In the genomic region with DNA sequence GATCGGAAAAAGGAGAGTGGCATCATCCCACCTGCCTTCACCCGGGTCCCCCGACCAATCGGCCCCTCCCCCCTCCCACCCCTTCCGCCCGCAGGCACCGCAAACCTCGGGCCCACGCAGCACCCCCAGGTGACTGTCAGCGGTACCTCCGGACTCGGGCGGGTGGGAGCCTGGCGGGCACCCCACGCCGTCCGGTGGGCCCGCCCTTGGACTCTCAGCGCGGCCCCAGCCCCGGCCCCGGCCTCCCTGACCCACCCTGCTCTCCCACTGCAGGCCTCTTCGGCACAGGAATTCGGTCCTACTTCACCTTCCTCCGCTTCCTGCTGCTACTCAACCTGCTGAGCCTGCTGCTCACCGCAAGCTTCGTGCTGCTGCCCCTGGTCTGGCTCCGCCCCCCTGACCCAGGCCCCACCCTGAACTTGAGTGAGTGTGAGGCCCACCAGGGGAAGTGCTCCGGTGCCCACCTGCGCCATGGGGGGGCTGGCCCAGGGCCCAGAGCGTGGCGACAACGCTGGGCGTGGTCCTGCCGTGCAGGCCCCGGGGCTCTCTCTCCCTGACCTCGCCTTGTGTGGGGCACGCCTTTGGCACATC, we compare ENCODE assay signal across 10 cellular contexts. TPM values are rescaled to one million over a fixed set of nuclear protein-coding genes. Genes with fewer than 3 reads are reported as not detected.
DNase-seq lines count a peak whose midpoint lies in the region; ATAC-seq and TF ChIP-seq lines count a peak whose summit lies in the region.
"Had no signal": no experiment of that assay in that cellular context is flagged by ENCODE, and none has a peak within 500 bp of the region (broad histone marks: within the 10 kb centered on the region; RNA-seq: fewer than 3 reads in every experiment).

No MANE protein-coding gene starts in this region.

- no peak overlapping the region for H3K27ac Mint-ChIP-seq in progenitor cell of endocrine pancreas

- H3K4me3 Mint-ChIP-seq in progenitor cell of endocrine pancreas (ENCODE audit: low read depth): peak overlapping the region; percentile 63

- peaks cover 27% of the 10 kb centered on the region for H3K27me3 Mint-ChIP-seq in progenitor cell of endocrine pancreas

- TF ChIP-seq CTCF in dorsolateral prefrontal cortex (IDR thresholded peaks at IDR 0.05 in 54 of 56, conservative IDR thresholded peaks at IDR 0.05 in 2 of 56; ENCODE audit: low read depth in 1 of 56, partially characterized antibody in 56 of 56) (peak in 1 of 56 donors; percentile 1), progenitor cell of endocrine pancreas (IDR thresholded peaks at IDR 0.05; ENCODE audit: unreplicated experiment) (no peak)

- no peaks in the 10 kb centered on the region for H3K36me3 Mint-ChIP-seq in progenitor cell of endocrine pancreas (ENCODE audit: insufficient read depth)

- peak overlapping the region in 52 of 59 donors; percentile 14 to 100 (median 98) for H3K27ac ChIP-seq in dorsolateral prefrontal cortex
- H3K27ac ChIP-seq: SK-N-MC had no signal

- TF ChIP-seq POLR2A in GM19193 (IDR thresholded peaks at IDR 0.05; ENCODE audit: extremely low read depth, insufficient read depth, insufficient read length): peak; percentile 68

- H3K27me3 ChIP-seq in dorsolateral prefrontal cortex: peaks cover 0 to 17% (median 0%) of the 10 kb centered on the region in 45 donors

- intact Hi-C loops in dorsolateral prefrontal cortex (cut with DNase I): loop anchor here in 1 of 2 donors (5.0 kb wide), 1 partner anchor 35 kb away; the partner anchor contains the start of gene SYNGR2

- H3K4me1 Mint-ChIP-seq in progenitor cell of endocrine pancreas (ENCODE audit: low read depth): peaks cover 5% of the 10 kb centered on the region

- peak; percentile 82 for DNase-seq in SW480 (ENCODE audit: low spot score)
- no peak for DNase-seq in dorsolateral prefrontal cortex
- DNase-seq in progenitor cell of endocrine pancreas (ENCODE audit: low spot score, unreplicated experiment): peak; percentile 43
- DNase-seq in NCI-H1092 (lab: John Stamatoyannopoulos, UW): no peak
- DNase-seq in NCI-H2227 treated with DMSO at 0.1 percent for 48 hours (lab: John Stamatoyannopoulos, UW): no peak
- DNase-seq in H4 (ENCODE audit: low spot score): no peak

- no peaks in the 10 kb centered on the region for H3K9me3 Mint-ChIP-seq in progenitor cell of endocrine pancreas (ENCODE audit: low read depth)
- H3K9me3 Mint-ChIP-seq: neural crest cell had no signal

- no peak for ATAC-seq in HG03175 (IDR thresholded peaks at IDR 0.05; ENCODE audit: unreplicated experiment)

- peak overlapping the region in 58 of 59 donors; percentile 2 to 57 (median 41) for H3K4me3 ChIP-seq in dorsolateral prefrontal cortex
- H3K4me3 ChIP-seq: SK-N-MC had no signal

RNA-seq across cellular contexts. Expression of gene TMC8, which starts 1.6 kb away (rescaled TPM):
- total RNA-seq in dorsolateral prefrontal cortex (10 to 100 TPM in 18 of 120 experiments, 1 to 10 TPM in 101, under 1 TPM in 1; 0.90 to 20.9 (median 6.7) TPM), progenitor cell of endocrine pancreas (0.12 and 0.58 TPM in 2 replicates)
- total RNA-seq in H4 (2014; rRNA removed; shearing (Covaris generic)): 0.02 TPM in 1 of 2 replicates, not detected in the other

RNA-seq across cellular contexts. Expression of gene TMC6, which starts 3.6 kb away (rescaled TPM):
- 100 to 1,000 TPM in 45 of 120 experiments, 10 to 100 TPM in 75; 17.3 to 352 (median 81.1) TPM for total RNA-seq in dorsolateral prefrontal cortex
- total RNA-seq in progenitor cell of endocrine pancreas: 125 and 134 TPM in 2 replicates
- total RNA-seq in H4 (2014; rRNA removed; shearing (Covaris generic)): 2.7 and 7.9 TPM in 2 replicates

RNA-seq across cellular contexts. Expression of gene C17orf99, which starts 14.0 kb away (rescaled TPM):
- total RNA-seq in dorsolateral prefrontal cortex (1 to 10 TPM in 2 of 120 experiments, under 1 TPM in 9, not detected in 109; 0.18 to 1.9 (median 0.31) TPM), progenitor cell of endocrine pancreas (not detected in 2 replicates)
- total RNA-seq in H4 (2014; rRNA removed; shearing (Covaris generic)): not detected in 2 replicates
- total RNA-seq: neural crest cell had no signal

RNA-seq across cellular contexts. Expression of gene SYNGR2, which starts 36.2 kb away (rescaled TPM):
- total RNA-seq in dorsolateral prefrontal cortex (100 to 1,000 TPM in 3 of 120 experiments, 10 to 100 TPM in 117; 19.6 to 122 (median 45.6) TPM), progenitor cell of endocrine pancreas (50.5 and 51.5 TPM in 2 replicates)
- 24.6 and 30.1 TPM in 2 replicates for total RNA-seq in H4 (2014; rRNA removed; shearing (Covaris generic))

RNA-seq across cellular contexts. Expression of gene TK1, which starts 54.7 kb away (rescaled TPM):
- total RNA-seq in dorsolateral prefrontal cortex (1 to 10 TPM in 109 of 120 experiments, under 1 TPM in 11; 0.55 to 5.6 (median 1.9) TPM), progenitor cell of endocrine pancreas (27.9 and 29.1 TPM in 2 replicates)
- 188 and 253 TPM in 2 replicates for total RNA-seq in H4 (2014; rRNA removed; shearing (Covaris generic))

Comparison
In these comparisons a context has a peak if more than half of its experiments do, and no peak if none do; other contexts are left out.
1. DNase-seq: peak in SW480 (single experiment) and progenitor cell of endocrine pancreas (single experiment); none in dorsolateral prefrontal cortex (0 of 10), NCI-H1092 (single experiment), NCI-H2227 treated with DMSO at 0.1 percent for 48 hours (single experiment) and H4 (single experiment).